ENCODE assay signal across 10 cellular contexts in genomic region chr4:17812801-17813200, GRCh38. TPM values are rescaled to one million over a fixed set of nuclear protein-coding genes. Genes with fewer than 3 reads are reported as not detected.
DNase-seq lines count a peak whose midpoint lies in the region; ATAC-seq and TF ChIP-seq lines count a peak whose summit lies in the region.
"Had no signal": no experiment of that assay in that cellular context is flagged by ENCODE, and none has a peak within 500 bp of the region (broad histone marks: within the 10 kb centered on the region; RNA-seq: fewer than 3 reads in every experiment).

No MANE protein-coding gene starts in this region.

- H3K27ac Mint-ChIP-seq in activated CD4-positive, alpha-beta T cell treated with anti-CD3 and anti-CD28 coated beads for 36 hours = no peak overlapping the region
- H3K27ac Mint-ChIP-seq in chondrocyte (ENCODE audit: unreplicated experiment) = peak overlapping the region; percentile 37
- H3K27ac Mint-ChIP-seq in osteocyte (ENCODE audit: unreplicated experiment) = peak overlapping the region; percentile 95
- no peak overlapping the region for H3K27ac Mint-ChIP-seq in T-helper 17 cell

- intact Hi-C loops in activated CD4-positive, alpha-beta T cell treated with anti-CD3 and anti-CD28 coated beads for 36 hours (cut with DNase I, micrococcal nuclease) = loop anchor here in 1 of 2 experiments (10.0 kb wide), 1 partner anchor 298 kb away; the partner anchor contains the start of genes CLRN2 and QDPR

- TF ChIP-seq CTCF in chondrocyte (IDR thresholded peaks at IDR 0.05) = no peak
- TF ChIP-seq CTCF in osteocyte (IDR thresholded peaks at IDR 0.05) = no peak

- ATAC-seq in activated CD4-positive, alpha-beta T cell treated with anti-CD3 and anti-CD28 coated beads for 36 hours = no peak
- ATAC-seq in T-helper 17 cell = no peak

- H3K27me3 ChIP-seq in NT2/D1 (ENCODE audit: insufficient read depth, insufficient read length) = no peaks in the 10 kb centered on the region

- peaks cover 67% of the 10 kb centered on the region for H3K36me3 Mint-ChIP-seq in activated CD4-positive, alpha-beta T cell treated with anti-CD3 and anti-CD28 coated beads for 36 hours (ENCODE audit: low read depth)
- H3K36me3 Mint-ChIP-seq in chondrocyte (ENCODE audit: low read depth) (no peaks in the 10 kb centered on the region), osteocyte (ENCODE audit: unreplicated experiment) (peaks cover 2% of the 10 kb centered on the region), T-helper 17 cell (ENCODE audit: low read depth) (peaks cover 3% of the 10 kb centered on the region)

- H3K4me1 Mint-ChIP-seq in activated CD4-positive, alpha-beta T cell treated with anti-CD3 and anti-CD28 coated beads for 36 hours = peaks cover 23% of the 10 kb centered on the region
- peaks cover 56% of the 10 kb centered on the region for H3K4me1 Mint-ChIP-seq in chondrocyte (ENCODE audit: low read depth)
- peaks cover 47% of the 10 kb centered on the region for H3K4me1 Mint-ChIP-seq in osteocyte (ENCODE audit: unreplicated experiment)
- H3K4me1 Mint-ChIP-seq in T-helper 17 cell = peaks cover 41% of the 10 kb centered on the region

- no peaks in the 10 kb centered on the region for H3K9me3 Mint-ChIP-seq in activated CD4-positive, alpha-beta T cell treated with anti-CD3 and anti-CD28 coated beads for 36 hours (ENCODE audit: low read depth)
- H3K9me3 Mint-ChIP-seq in chondrocyte (ENCODE audit: low read depth) (no peaks in the 10 kb centered on the region), osteocyte (ENCODE audit: unreplicated experiment) (no peaks in the 10 kb centered on the region)

- peaks cover 79% of the 10 kb centered on the region for H3K36me3 ChIP-seq in NT2/D1 (ENCODE audit: insufficient read depth, insufficient read length, low read length)

- peak overlapping the region; percentile 95 for H3K9ac ChIP-seq in NT2/D1 (ENCODE audit: insufficient read length, low read depth)

- no peak for DNase-seq in activated CD4-positive, alpha-beta T cell treated with anti-CD3 and anti-CD28 coated beads for 36 hours
- no peak for DNase-seq in activated CD4-positive, alpha-beta T cell treated with anti-CD3 and anti-CD28 coated beads for 48 hours
- no peak for DNase-seq in NT2/D1 (ENCODE audit: low read depth, low spot score)
- no peak for DNase-seq in chondrocyte (ENCODE audit: low spot score)
- no peak for DNase-seq in osteocyte (ENCODE audit: extremely low spot score, unreplicated experiment)
- DNase-seq in NCI-H774 (lab: John Stamatoyannopoulos, UW) = no peak
- DNase-seq in T-helper 17 cell = no peak
- no peak for DNase-seq in activated CD4-positive, alpha-beta T cell treated with anti-CD3 and anti-CD28 coated beads, Interleukin-2, amount 50 U/mL, for 4 hours
- DNase-seq: NCI-H2029 treated with DMSO at 0.1 percent for 48 hours; stimulated activated CD4-positive, alpha-beta T cell treated with anti-CD3 and anti-CD28 coated beads, Interleukin-4, amount 100 ng/mL, for 24 hours had no signal

- H3K9me3 ChIP-seq in NT2/D1 (ENCODE audit: insufficient read depth, low read length) = no peaks in the 10 kb centered on the region
- no peaks in the 10 kb centered on the region for H3K9me3 ChIP-seq in T-helper 17 cell (ENCODE audit: control insufficient read depth, low read length, poor library complexity, severe bottlenecking)

- no peaks in the 10 kb centered on the region for H3K27me3 Mint-ChIP-seq in activated CD4-positive, alpha-beta T cell treated with anti-CD3 and anti-CD28 coated beads for 36 hours
- no peaks in the 10 kb centered on the region for H3K27me3 Mint-ChIP-seq in chondrocyte (ENCODE audit: low read depth)
- H3K27me3 Mint-ChIP-seq in osteocyte (ENCODE audit: unreplicated experiment) = no peaks in the 10 kb centered on the region
- H3K27me3 Mint-ChIP-seq in T-helper 17 cell = no peaks in the 10 kb centered on the region

- CTCF ChIA-PET in activated CD4-positive, alpha-beta T cell treated with anti-CD3 and anti-CD28 coated beads for 36 hours (lab: Charles Lee) = interaction anchor here (1.2 to 1.3 kb wide), 2 partner anchors 15 to 192 kb away, joined by 3 read pairs; no protein-coding TSS in a partner anchor

- H3K4me1 ChIP-seq in NT2/D1 (ENCODE audit: insufficient read depth, insufficient read length) = peaks cover 2% of the 10 kb centered on the region

- peak overlapping the region; percentile 21 for H3K4me3 ChIP-seq in NT2/D1 (ENCODE audit: insufficient read length, low read depth)

- POLR2A ChIA-PET in activated CD4-positive, alpha-beta T cell treated with anti-CD3 and anti-CD28 coated beads for 36 hours (lab: Charles Lee) = no interaction called here

- H3K4me3 Mint-ChIP-seq in activated CD4-positive, alpha-beta T cell treated with anti-CD3 and anti-CD28 coated beads for 36 hours = peak overlapping the region; percentile 98
- H3K4me3 Mint-ChIP-seq in chondrocyte (ENCODE audit: unreplicated experiment) = peak overlapping the region; percentile 94
- peak overlapping the region; percentile 99 for H3K4me3 Mint-ChIP-seq in osteocyte (ENCODE audit: unreplicated experiment)
- H3K4me3 Mint-ChIP-seq in T-helper 17 cell = no peak overlapping the region

RNA-seq across cellular contexts. Expression of gene NCAPG, which starts 2.0 kb away (rescaled TPM):
- total RNA-seq in activated CD4-positive, alpha-beta T cell treated with anti-CD3 and anti-CD28 coated beads for 36 hours = 10 to 100 TPM; 73.8 to 82.8 TPM
- total RNA-seq in chondrocyte = 6.4 to 9.1 TPM (median 6.5 TPM) in 3 replicates
- total RNA-seq in osteocyte = 6.9 and 9.6 TPM in 2 replicates
- total RNA-seq in T-helper 17 cell = 1 to 10 TPM in 1 of 2 donors, under 1 TPM in 1; 0.35 to 1.2 TPM

RNA-seq across cellular contexts. Expression of gene DCAF16, which starts 2.2 kb away (rescaled TPM):
- total RNA-seq in activated CD4-positive, alpha-beta T cell treated with anti-CD3 and anti-CD28 coated beads for 36 hours = 10 to 100 TPM; 40.3 to 47.5 TPM
- 21.7 to 30.8 TPM (median 24.5 TPM) in 3 replicates for total RNA-seq in chondrocyte
- 50.1 and 53.0 TPM in 2 replicates for total RNA-seq in osteocyte
- 10 to 100 TPM; 71.6 to 74.1 TPM for total RNA-seq in T-helper 17 cell

RNA-seq across cellular contexts. Expression of gene FAM184B, which starts 31.4 kb away (rescaled TPM):
- under 1 TPM in 1 of 2 experiments, not detected in 1; 0.04 TPM for total RNA-seq in activated CD4-positive, alpha-beta T cell treated with anti-CD3 and anti-CD28 coated beads for 36 hours
- total RNA-seq in chondrocyte = 0.02 TPM in 1 of 3 replicates, not detected in the others
- total RNA-seq in osteocyte = not detected in 2 replicates
- total RNA-seq in T-helper 17 cell = not detected

Comparison
In these comparisons a context has a peak if more than half of its experiments do, and no peak if none do; other contexts are left out.
1. H3K27ac Mint-ChIP-seq: peak in chondrocyte (single experiment) and osteocyte (single experiment); none in activated CD4-positive, alpha-beta T cell treated with anti-CD3 and anti-CD28 coated beads for 36 hours (single experiment) and T-helper 17 cell (single experiment).